Comparison of ENCODE assay signal across 2 cellular contexts in genomic region chr2:128361376-128362131, GRCh38.
TF ChIP-seq lines count a peak whose summit lies in the region.

No MANE protein-coding gene starts in this region.

TF ChIP-seq in SK-N-SH treated with all-trans-retinoic acid at 6 μM for 48 hours, 23 proteins besides CTCF, POLR2A, EP300 and RAD21 (continued from another document):
- no peak for TF ChIP-seq POU6F1 (CRISPR knock-in tag; IDR thresholded peaks at IDR 0.05; ENCODE audit: borderline replicate concordance, low read depth)
- no peak for TF ChIP-seq ZNF70 (CRISPR knock-in tag; IDR thresholded peaks at IDR 0.05)
- no peak for TF ChIP-seq ARNTL (CRISPR knock-in tag; IDR thresholded peaks at IDR 0.05; ENCODE audit: borderline replicate concordance, low read depth)
- no peak for TF ChIP-seq ZFP30 (CRISPR knock-in tag; IDR thresholded peaks at IDR 0.05)
- TF ChIP-seq, protein P1, sequence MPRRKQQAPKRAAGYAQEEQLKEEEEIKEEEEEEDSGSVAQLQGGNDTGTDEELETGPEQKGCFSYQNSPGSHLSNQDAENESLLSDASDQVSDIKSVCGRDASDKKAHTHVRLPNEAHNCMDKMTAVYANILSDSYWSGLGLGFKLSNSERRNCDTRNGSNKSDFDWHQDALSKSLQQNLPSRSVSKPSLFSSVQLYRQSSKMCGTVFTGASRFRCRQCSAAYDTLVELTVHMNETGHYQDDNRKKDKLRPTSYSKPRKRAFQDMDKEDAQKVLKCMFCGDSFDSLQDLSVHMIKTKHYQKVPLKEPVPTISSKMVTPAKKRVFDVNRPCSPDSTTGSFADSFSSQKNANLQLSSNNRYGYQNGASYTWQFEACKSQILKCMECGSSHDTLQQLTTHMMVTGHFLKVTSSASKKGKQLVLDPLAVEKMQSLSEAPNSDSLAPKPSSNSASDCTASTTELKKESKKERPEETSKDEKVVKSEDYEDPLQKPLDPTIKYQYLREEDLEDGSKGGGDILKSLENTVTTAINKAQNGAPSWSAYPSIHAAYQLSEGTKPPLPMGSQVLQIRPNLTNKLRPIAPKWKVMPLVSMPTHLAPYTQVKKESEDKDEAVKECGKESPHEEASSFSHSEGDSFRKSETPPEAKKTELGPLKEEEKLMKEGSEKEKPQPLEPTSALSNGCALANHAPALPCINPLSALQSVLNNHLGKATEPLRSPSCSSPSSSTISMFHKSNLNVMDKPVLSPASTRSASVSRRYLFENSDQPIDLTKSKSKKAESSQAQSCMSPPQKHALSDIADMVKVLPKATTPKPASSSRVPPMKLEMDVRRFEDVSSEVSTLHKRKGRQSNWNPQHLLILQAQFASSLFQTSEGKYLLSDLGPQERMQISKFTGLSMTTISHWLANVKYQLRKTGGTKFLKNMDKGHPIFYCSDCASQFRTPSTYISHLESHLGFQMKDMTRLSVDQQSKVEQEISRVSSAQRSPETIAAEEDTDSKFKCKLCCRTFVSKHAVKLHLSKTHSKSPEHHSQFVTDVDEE (CRISPR knock-in tag; IDR thresholded peaks at IDR 0.05), result no peak
- no peak for TF ChIP-seq ZNF8 (CRISPR knock-in tag; IDR thresholded peaks at IDR 0.05)
- no peak for TF ChIP-seq CSDC2 (CRISPR knock-in tag; IDR thresholded peaks at IDR 0.05)

TF ChIP-seq in SK-N-SH, 30 proteins besides CTCF, POLR2A, EP300 and RAD21 (continued from another document):
- TF ChIP-seq, protein P2, sequence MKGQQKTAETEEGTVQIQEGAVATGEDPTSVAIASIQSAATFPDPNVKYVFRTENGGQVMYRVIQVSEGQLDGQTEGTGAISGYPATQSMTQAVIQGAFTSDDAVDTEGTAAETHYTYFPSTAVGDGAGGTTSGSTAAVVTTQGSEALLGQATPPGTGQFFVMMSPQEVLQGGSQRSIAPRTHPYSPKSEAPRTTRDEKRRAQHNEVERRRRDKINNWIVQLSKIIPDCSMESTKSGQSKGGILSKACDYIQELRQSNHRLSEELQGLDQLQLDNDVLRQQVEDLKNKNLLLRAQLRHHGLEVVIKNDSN (IDR thresholded peaks at IDR 0.05; ENCODE audit: borderline replicate concordance, low read depth), result no peak
- TF ChIP-seq SIN3A (IDR thresholded peaks at IDR 0.05; ENCODE audit: borderline replicate concordance, low read depth, low read length) (no peak), IRF3 (IDR thresholded peaks at IDR 0.05; ENCODE audit: low read depth, low read length) (no peak), USF2 (IDR thresholded peaks at IDR 0.05; ENCODE audit: borderline replicate concordance, low read depth, low read length) (no peak), RXRA (IDR thresholded peaks at IDR 0.05; ENCODE audit: borderline replicate concordance, low read depth) (no peak), SMC3 (IDR thresholded peaks at IDR 0.05; ENCODE audit: low read depth, low read length) (no peak), FOXJ3 (CRISPR knock-in tag; IDR thresholded peaks at IDR 0.05) (no peak), NRF1 (IDR thresholded peaks at IDR 0.05; ENCODE audit: low read depth, low read length) (no peak), MEF2A (IDR thresholded peaks at IDR 0.05; ENCODE audit: borderline replicate concordance, low read depth) (no peak), NFIC (IDR thresholded peaks at IDR 0.05; ENCODE audit: borderline replicate concordance) (no peak), TAF1 (IDR thresholded peaks at IDR 0.05; ENCODE audit: borderline replicate concordance, low read depth, low read length) (no peak), REST (IDR thresholded peaks at IDR 0.05; ENCODE audit: low read depth, low read length) (no peak)
- TF ChIP-seq, protein P3, sequence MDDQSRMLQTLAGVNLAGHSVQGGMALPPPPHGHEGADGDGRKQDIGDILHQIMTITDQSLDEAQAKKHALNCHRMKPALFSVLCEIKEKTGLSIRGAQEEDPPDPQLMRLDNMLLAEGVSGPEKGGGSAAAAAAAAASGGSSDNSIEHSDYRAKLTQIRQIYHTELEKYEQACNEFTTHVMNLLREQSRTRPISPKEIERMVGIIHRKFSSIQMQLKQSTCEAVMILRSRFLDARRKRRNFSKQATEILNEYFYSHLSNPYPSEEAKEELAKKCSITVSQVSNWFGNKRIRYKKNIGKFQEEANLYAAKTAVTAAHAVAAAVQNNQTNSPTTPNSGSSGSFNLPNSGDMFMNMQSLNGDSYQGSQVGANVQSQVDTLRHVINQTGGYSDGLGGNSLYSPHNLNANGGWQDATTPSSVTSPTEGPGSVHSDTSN (IDR thresholded peaks at IDR 0.05), result no peak
